In the genomic region with DNA sequence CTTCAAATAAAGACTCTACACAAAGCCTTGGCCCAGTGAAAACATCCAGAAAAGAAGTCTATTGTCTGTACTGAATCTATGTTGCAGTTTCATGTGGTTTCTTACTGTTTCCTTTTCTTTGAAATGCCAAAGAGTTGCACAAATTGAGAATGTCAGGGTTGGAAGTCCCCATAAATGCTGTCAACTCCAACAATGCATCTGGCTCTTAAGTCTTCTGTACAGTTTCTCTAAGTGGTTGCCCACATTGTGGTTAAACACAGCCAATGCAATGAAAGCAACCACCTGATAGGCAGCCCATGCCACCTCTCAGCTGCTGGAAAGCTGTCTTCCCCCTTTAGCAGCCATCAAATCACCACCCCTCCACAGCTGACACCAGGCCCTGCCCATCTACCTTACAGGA, we compare ENCODE assay signal across 8 cellular contexts.
DNase-seq lines count a peak whose midpoint lies in the region; ATAC-seq, FAIRE-seq and TF ChIP-seq lines count a peak whose summit lies in the region.

No MANE protein-coding gene starts in this region.

- intact Hi-C loops in kidney (cut with DNase I): no loop called here
- intact Hi-C loops in posterior vena cava (cut with DNase I): no loop called here

- H3K9ac ChIP-seq in kidney (ENCODE audit: low read length in 2 of 2): no peak overlapping the region

- no peak for TF ChIP-seq CTCF in kidney (IDR thresholded peaks at IDR 0.05; ENCODE audit: borderline replicate concordance, extremely low read depth, insufficient read depth)

- DNase-seq in stimulated activated CD4-positive, alpha-beta T cell treated with anti-CD3 and anti-CD28 coated beads, Interleukin-12 subunit alpha, Interleukin-12 subunit beta, amount 100 ng/mL, for 48 hours (ENCODE audit: low read depth in 2 of 3, low spot score in 1 of 3): peak in 2 of 3 donors; percentile 19 to 34
- no peak for DNase-seq in stimulated activated CD4-positive, alpha-beta T cell treated with anti-CD3 and anti-CD28 coated beads, Interleukin-12 subunit alpha, Interleukin-12 subunit beta, amount 100 ng/mL, for 4 hours
- peak; percentile 4 for DNase-seq in activated CD4-positive, alpha-beta T cell treated with anti-CD3 and anti-CD28 coated beads, Interleukin-2, amount 50 U/mL, for 1 hour
- DNase-seq in SW480 (ENCODE audit: low spot score) (no peak), kidney (no peak), posterior vena cava (ENCODE audit: low spot score) (no peak)

- H3K27ac ChIP-seq in thymus (ENCODE audit: low read depth) (peak overlapping the region; percentile 78), kidney (ENCODE audit: low read depth in 2 of 2, low read length in 2 of 2) (no peak overlapping the region)

- H3K36me3 ChIP-seq in thymus (ENCODE audit: control insufficient read depth, insufficient read depth) (no peaks in the 10 kb centered on the region), kidney (ENCODE audit: control insufficient read depth in 1 of 2, insufficient read depth in 2 of 2, low read length in 2 of 2) (no peaks in the 10 kb centered on the region)

- FAIRE-seq in kidney (lab: Jason Lieb, UNC): no peak

- H3K4me3 ChIP-seq in thymus (ENCODE audit: low read length) (no peak overlapping the region), kidney (ENCODE audit: low read length in 2 of 2) (no peak overlapping the region)

- H3K4me1 ChIP-seq in thymus (ENCODE audit: control insufficient read depth, insufficient read depth, low read length): peaks cover 15% of the 10 kb centered on the region
- H3K4me1 ChIP-seq in kidney (ENCODE audit: control insufficient read depth in 1 of 2, insufficient read depth in 1 of 2, low read depth in 1 of 2, low read length in 2 of 2): no peaks in the 10 kb centered on the region

- ATAC-seq in HG03025 (IDR thresholded peaks at IDR 0.05; ENCODE audit: low FRiP score, unreplicated experiment): peak; percentile 75

- H3K9me3 ChIP-seq in thymus (ENCODE audit: control insufficient read depth) (no peaks in the 10 kb centered on the region), kidney (ENCODE audit: control insufficient read depth in 1 of 2, low read length in 2 of 2) (no peaks in the 10 kb centered on the region)

- no peaks in the 10 kb centered on the region for H3K27me3 ChIP-seq in thymus (ENCODE audit: control insufficient read depth, insufficient read depth)

Comparison
In these comparisons a context has a peak if more than half of its experiments do, and no peak if none do; other contexts are left out.
1. DNase-seq: peak in stimulated activated CD4-positive, alpha-beta T cell treated with anti-CD3 and anti-CD28 coated beads, Interleukin-12 subunit alpha, Interleukin-12 subunit beta, amount 100 ng/mL, for 48 hours (2 of 3) and activated CD4-positive, alpha-beta T cell treated with anti-CD3 and anti-CD28 coated beads, Interleukin-2, amount 50 U/mL, for 1 hour (single experiment); none in stimulated activated CD4-positive, alpha-beta T cell treated with anti-CD3 and anti-CD28 coated beads, Interleukin-12 subunit alpha, Interleukin-12 subunit beta, amount 100 ng/mL, for 4 hours (single experiment), SW480 (single experiment), kidney (single experiment) and posterior vena cava (single experiment).